1 cellular context compared by ENCODE assay signal in genomic region chr20:6660441-6660840, GRCh38.
TF ChIP-seq lines count a peak whose summit lies in the region.

No MANE protein-coding gene starts in this region.

TF ChIP-seq in HepG2, 621 proteins besides CTCF, POLR2A, EP300 and RAD21:
- TF ChIP-seq RFX1 (IDR thresholded peaks at IDR 0.05) = peak; percentile 47; the same call in 1 of the 2 replicates
- TF ChIP-seq PBX2 (CRISPR knock-in tag; IDR thresholded peaks at IDR 0.05) = no peak
- TF ChIP-seq SRY (CRISPR knock-in tag; IDR thresholded peaks at IDR 0.05) = no peak
